In the genomic region with DNA sequence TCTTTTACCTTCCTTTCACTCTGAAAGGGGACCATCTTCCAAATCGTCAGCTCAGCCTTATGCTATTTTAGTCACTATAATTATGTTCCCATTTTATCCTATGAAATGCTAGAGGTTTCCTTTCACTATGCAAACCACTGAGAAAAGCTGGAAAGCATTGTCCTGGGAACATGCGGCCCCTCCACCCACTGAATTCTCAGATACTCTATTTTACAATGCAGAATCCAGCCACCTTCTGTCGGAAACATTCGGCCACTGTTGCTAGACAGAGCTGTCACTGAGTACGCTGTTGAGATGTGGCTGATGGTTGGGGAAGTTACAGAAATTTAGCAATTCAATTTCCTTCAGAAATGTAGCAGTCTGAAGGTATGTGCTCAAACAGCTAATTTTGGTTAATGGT, we compare ENCODE assay signal across 1 cellular context.
TF ChIP-seq lines count a peak whose summit lies in the region.

No MANE protein-coding gene starts in this region.

TF ChIP-seq in GM12878, 131 proteins besides CTCF, POLR2A, EP300 and RAD21:
- TF ChIP-seq PAX8 (IDR thresholded peaks at IDR 0.05), result no peak
- TF ChIP-seq ZBED1 (IDR thresholded peaks at IDR 0.05; ENCODE audit: borderline replicate concordance), result no peak
- TF ChIP-seq SP1 (IDR thresholded peaks at IDR 0.05; ENCODE audit: low read depth, low read length), result no peak
- no peak for TF ChIP-seq SREBF2 (IDR thresholded peaks at IDR 0.05; ENCODE audit: low read length)
- TF ChIP-seq, protein P1, sequence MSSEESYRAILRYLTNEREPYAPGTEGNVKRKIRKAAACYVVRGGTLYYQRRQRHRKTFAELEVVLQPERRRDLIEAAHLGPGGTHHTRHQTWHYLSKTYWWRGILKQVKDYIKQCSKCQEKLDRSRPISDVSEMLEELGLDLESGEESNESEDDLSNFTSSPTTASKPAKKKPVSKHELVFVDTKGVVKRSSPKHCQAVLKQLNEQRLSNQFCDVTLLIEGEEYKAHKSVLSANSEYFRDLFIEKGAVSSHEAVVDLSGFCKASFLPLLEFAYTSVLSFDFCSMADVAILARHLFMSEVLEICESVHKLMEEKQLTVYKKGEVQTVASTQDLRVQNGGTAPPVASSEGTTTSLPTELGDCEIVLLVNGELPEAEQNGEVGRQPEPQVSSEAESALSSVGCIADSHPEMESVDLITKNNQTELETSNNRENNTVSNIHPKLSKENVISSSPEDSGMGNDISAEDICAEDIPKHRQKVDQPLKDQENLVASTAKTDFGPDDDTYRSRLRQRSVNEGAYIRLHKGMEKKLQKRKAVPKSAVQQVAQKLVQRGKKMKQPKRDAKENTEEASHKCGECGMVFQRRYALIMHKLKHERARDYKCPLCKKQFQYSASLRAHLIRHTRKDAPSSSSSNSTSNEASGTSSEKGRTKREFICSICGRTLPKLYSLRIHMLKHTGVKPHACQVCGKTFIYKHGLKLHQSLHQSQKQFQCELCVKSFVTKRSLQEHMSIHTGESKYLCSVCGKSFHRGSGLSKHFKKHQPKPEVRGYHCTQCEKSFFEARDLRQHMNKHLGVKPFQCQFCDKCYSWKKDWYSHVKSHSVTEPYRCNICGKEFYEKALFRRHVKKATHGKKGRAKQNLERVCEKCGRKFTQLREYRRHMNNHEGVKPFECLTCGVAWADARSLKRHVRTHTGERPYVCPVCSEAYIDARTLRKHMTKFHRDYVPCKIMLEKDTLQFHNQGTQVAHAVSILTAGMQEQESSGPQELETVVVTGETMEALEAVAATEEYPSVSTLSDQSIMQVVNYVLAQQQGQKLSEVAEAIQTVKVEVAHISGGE (CRISPR knock-in tag; IDR thresholded peaks at IDR 0.05), result no peak
- no peak for TF ChIP-seq SUPT20H (IDR thresholded peaks at IDR 0.05; ENCODE audit: borderline replicate concordance, control insufficient read depth, low read depth, low read length)
- TF ChIP-seq, protein P2, sequence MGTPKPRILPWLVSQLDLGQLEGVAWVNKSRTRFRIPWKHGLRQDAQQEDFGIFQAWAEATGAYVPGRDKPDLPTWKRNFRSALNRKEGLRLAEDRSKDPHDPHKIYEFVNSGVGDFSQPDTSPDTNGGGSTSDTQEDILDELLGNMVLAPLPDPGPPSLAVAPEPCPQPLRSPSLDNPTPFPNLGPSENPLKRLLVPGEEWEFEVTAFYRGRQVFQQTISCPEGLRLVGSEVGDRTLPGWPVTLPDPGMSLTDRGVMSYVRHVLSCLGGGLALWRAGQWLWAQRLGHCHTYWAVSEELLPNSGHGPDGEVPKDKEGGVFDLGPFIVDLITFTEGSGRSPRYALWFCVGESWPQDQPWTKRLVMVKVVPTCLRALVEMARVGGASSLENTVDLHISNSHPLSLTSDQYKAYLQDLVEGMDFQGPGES (IDR thresholded peaks at IDR 0.05), result no peak
- TF ChIP-seq, protein P3, sequence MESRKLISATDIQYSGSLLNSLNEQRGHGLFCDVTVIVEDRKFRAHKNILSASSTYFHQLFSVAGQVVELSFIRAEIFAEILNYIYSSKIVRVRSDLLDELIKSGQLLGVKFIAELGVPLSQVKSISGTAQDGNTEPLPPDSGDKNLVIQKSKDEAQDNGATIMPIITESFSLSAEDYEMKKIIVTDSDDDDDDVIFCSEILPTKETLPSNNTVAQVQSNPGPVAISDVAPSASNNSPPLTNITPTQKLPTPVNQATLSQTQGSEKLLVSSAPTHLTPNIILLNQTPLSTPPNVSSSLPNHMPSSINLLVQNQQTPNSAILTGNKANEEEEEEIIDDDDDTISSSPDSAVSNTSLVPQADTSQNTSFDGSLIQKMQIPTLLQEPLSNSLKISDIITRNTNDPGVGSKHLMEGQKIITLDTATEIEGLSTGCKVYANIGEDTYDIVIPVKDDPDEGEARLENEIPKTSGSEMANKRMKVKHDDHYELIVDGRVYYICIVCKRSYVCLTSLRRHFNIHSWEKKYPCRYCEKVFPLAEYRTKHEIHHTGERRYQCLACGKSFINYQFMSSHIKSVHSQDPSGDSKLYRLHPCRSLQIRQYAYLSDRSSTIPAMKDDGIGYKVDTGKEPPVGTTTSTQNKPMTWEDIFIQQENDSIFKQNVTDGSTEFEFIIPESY (IDR thresholded peaks at IDR 0.05), result no peak
- TF ChIP-seq BCL11A (IDR thresholded peaks at IDR 0.05; ENCODE audit: low read depth, low read length), result no peak
- TF ChIP-seq SRF (IDR thresholded peaks at IDR 0.05; ENCODE audit: low read depth in 2 of 2, low read length in 2 of 2), result no peak
- TF ChIP-seq EED (IDR thresholded peaks at IDR 0.05; ENCODE audit: low read depth), result no peak
- no peak for TF ChIP-seq SMAD1 (IDR thresholded peaks at IDR 0.05; ENCODE audit: low read depth, partially characterized antibody)
